In genomic region chr20:35515341-35515740, GRCh38 we compare ENCODE assay signal across 23 cellular contexts. TPM values are rescaled to one million over a fixed set of nuclear protein-coding genes. Genes with fewer than 3 reads are reported as not detected.
"Had no signal": no experiment of that assay in that cellular context is flagged by ENCODE, and none has a peak within 500 bp of the region (broad histone marks: within the 10 kb centered on the region; RNA-seq: fewer than 3 reads in every experiment).

No MANE protein-coding gene starts in this region.

- DNase-seq: Karpas-422, KG1, MM.1S, NCI-H1092 treated with DMSO at 0.1 percent for 48 hours, NCI-H1436, NCI-H187, NCI-H2029, NCI-H2081 treated with DMSO at 0.1 percent for 48 hours, NCI-H2171, NCI-H226, NCI-H446, NCI-H510A, NCI-H524 treated with DMSO at 0.1 percent for 48 hours, NCI-H69, NCI-H774, Peyer's patch, Right ventricle myocardium superior, SIG-M5 had no signal

- H3K9me3 ChIP-seq: Peyer's patch, SJSA1 had no signal

- H3K27ac ChIP-seq: HL-60, Peyer's patch, SJSA1, SK-N-MC had no signal

- H3K4me3 ChIP-seq: Peyer's patch, SJSA1, SK-N-MC had no signal

- H3K27me3 ChIP-seq: Peyer's patch, SJSA1 had no signal

- H3K4me1 ChIP-seq: Peyer's patch had no signal

RNA-seq across cellular contexts. Expression of gene C20orf173, which starts 14.1 kb away (rescaled TPM):
- total RNA-seq: M059J, Peyer's patch, Right ventricle myocardium superior, RPMI7951, SJSA1 had no signal
